8 cellular contexts compared by ENCODE assay signal in the genomic region with DNA sequence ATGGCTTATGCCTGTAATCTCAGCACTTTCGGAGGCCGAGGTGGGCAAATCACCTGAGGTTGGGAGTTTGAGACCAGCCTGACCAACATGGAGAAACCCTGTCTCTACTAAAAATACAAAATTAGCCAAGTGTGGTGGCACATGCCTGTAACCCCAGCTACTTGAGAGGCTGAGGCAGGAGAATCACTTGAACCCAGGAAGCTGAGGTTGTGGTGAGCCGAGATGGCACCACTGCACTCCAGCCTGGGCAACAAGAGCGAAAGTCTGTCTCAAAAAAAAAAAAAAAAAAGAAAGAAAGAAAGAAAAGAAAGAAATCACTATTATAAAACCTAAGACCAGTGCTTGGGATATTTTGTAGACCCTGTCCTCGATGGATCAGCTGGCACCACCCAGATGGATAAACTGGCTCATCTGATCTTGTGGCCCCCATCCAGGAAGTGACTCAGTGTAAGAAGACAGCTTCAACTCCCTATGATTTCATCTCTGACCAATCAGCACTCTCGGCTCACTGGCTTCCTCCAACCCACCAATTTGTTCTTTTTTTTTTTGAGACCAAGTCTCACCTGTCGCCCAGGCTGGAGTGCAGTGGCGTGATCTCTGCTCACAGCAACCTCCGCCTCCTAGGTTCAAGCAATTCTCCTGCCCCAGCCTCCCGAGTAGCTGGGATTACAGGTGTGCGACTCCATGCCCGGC. TPM values are rescaled to one million over a fixed set of nuclear protein-coding genes. Genes with fewer than 3 reads are reported as not detected.
A peak's percentile ranks its signal among the peaks of the same experiment; 100 is the strongest.
DNase-seq lines count a peak whose midpoint lies in the region; ATAC-seq and TF ChIP-seq lines count a peak whose summit lies in the region.
"Not testable (repeated sequence)": the region's sequence is repeated elsewhere in the genome, so short reads cannot be mapped to it uniquely, and the experiment has no call there.

No MANE protein-coding gene starts in this region.

- POLR2A ChIA-PET in PC-3 (lab: Charles Lee; ENCODE audit: unreplicated experiment): not testable (repeated sequence)
- POLR2A ChIA-PET in WTC11 (lab: Charles Lee): interaction anchor here (0.7 kb wide), 1 partner anchor 56 kb away, joined by 4 read pairs; a partner anchor contains a TSS

- not testable (repeated sequence) for H2AFZ ChIP-seq in PC-3 (ENCODE audit: low read length)

- H3K4me1 ChIP-seq in PC-3 (ENCODE audit: insufficient read depth, low read length): not testable (repeated sequence)

- BruUV-seq in PC-3 (replicated peaks; lab: Mats Ljungman, UMichigan): not testable (repeated sequence)

- DNase-seq in Caki2 (ENCODE audit: low read depth) (peak; percentile 72), LHCN-M2 (ENCODE audit: low read depth) (peak; percentile 73), PC-3 (peak; percentile 71), activated T-helper 1 cell treated with Interleukin-2 at 50 U/mL for 16 hours (ENCODE audit: low read depth) (peak; percentile 27), kidney tubule cell (ENCODE audit: low spot score) (peak; percentile 77)
- not testable (repeated sequence) for DNase-seq in WTC11 (ENCODE audit: low spot score)
- peak; percentile 76 for DNase-seq in central memory CD4-positive, alpha-beta T cell
- DNase-seq in stimulated activated CD4-positive, alpha-beta T cell treated with anti-CD3 and anti-CD28 coated beads, TNF-alpha, amount 100 ng/mL, for 4 hours (ENCODE audit: low read depth in 3 of 3): peak in 2 of 3 experiments; percentile 19 to 47

- H3K4me3 Mint-ChIP-seq in WTC11: not testable (repeated sequence)

- in situ Hi-C loops in Caki2 (cut with HindIII; ENCODE audit: low pct_unique_long_range_greater_than_20kb, low sequenced_read_pairs): not testable (repeated sequence)

- not testable (repeated sequence) for H3K36me3 ChIP-seq in PC-3 (ENCODE audit: low read depth, low read length)

- not testable (repeated sequence) for H3K4me2 ChIP-seq in PC-3 (ENCODE audit: low read length)

- TF ChIP-seq CTCF in PC-3 (conservative IDR thresholded peaks at IDR 0.05; ENCODE audit: low read depth, low read length); WTC11 (IDR thresholded peaks at IDR 0.05): not testable (repeated sequence)

- H3K4me3 ChIP-seq in PC-3 (ENCODE audit: low read length): not testable (repeated sequence)

- H3K9ac ChIP-seq in PC-3 (ENCODE audit: low read length): not testable (repeated sequence)

- H3F3A ChIP-seq in PC-3 (ENCODE audit: low read length, unreplicated experiment): not testable (repeated sequence)

- CTCF ChIA-PET in PC-3 (lab: Charles Lee): not testable (repeated sequence)
- CTCF ChIA-PET in WTC11 (lab: Charles Lee): interaction anchor here (0.6 kb wide), 1 partner anchor 508 kb away, joined by 3 read pairs; no protein-coding TSS in a partner anchor

- H3K9me2 ChIP-seq in PC-3 (replicated peaks; ENCODE audit: low read length): not testable (repeated sequence)

- not testable (repeated sequence) for H3K4me1 Mint-ChIP-seq in WTC11

- not testable (repeated sequence) for H3K27ac Mint-ChIP-seq in WTC11

- H3K36me3 Mint-ChIP-seq in WTC11: not testable (repeated sequence)

- not testable (repeated sequence) for H3K27ac ChIP-seq in PC-3 (ENCODE audit: low read length)

- intact Hi-C loops in PC-3 (cut with micrococcal nuclease): not testable (repeated sequence)

- ATAC-seq in PC-3 (0 out of 2 replicates have a peak, but pooled peaks have one; percentile 12), WTC11 (peak; percentile 81)

- not testable (repeated sequence) for H3K27me3 ChIP-seq in PC-3 (ENCODE audit: low read length)

- not testable (repeated sequence) for H3K27me3 Mint-ChIP-seq in WTC11 (ENCODE audit: low read depth)

- not testable (repeated sequence) for H3K79me2 ChIP-seq in PC-3 (ENCODE audit: low read length)

- not testable (repeated sequence) for H3K9me3 ChIP-seq in PC-3 (ENCODE audit: low read length)

- not testable (repeated sequence) for H4K20me1 ChIP-seq in PC-3 (ENCODE audit: low read length)

- not testable (repeated sequence) for H3K9me3 Mint-ChIP-seq in WTC11

TF ChIP-seq in WTC11, 78 proteins besides CTCF, POLR2A, EP300 and RAD21:
- TF ChIP-seq NFYB (CRISPR knock-in tag; conservative IDR thresholded peaks at IDR 0.05; ENCODE audit: low read depth): peak; percentile 41; the same call in 1 of the 2 replicates

RNA-seq across cellular contexts. Expression of a gene that starts 8.0 kb away (rescaled TPM):
- 29.7 and 29.9 TPM in 2 replicates for total RNA-seq in Caki2 (2014; rRNA removed; shearing (Covaris generic); ENCODE audit: low replicate concordance)
- total RNA-seq in LHCN-M2 (2014; rRNA removed): 73.2 and 84.3 TPM in 2 replicates
- 39.8 TPM for polyA plus RNA-seq in LHCN-M2 (2012)
- total RNA-seq in PC-3 (2014; rRNA removed): 42.2 and 43.3 TPM in 2 replicates
- 125 to 136 TPM (median 128 TPM) in 3 replicates for total RNA-seq in WTC11 (2021)

RNA-seq across cellular contexts. Expression of a gene that starts 8.2 kb away (rescaled TPM):
- total RNA-seq in Caki2 (2014; rRNA removed; shearing (Covaris generic); ENCODE audit: low replicate concordance): 34.1 and 58.3 TPM in 2 replicates
- total RNA-seq in LHCN-M2 (2014; rRNA removed): 28.2 and 30.5 TPM in 2 replicates
- 9.6 TPM for polyA plus RNA-seq in LHCN-M2 (2012)
- 32.3 and 32.9 TPM in 2 replicates for total RNA-seq in PC-3 (2014; rRNA removed)
- 19.8 to 24.9 TPM (median 21.6 TPM) in 3 replicates for total RNA-seq in WTC11 (2021)

RNA-seq across cellular contexts. Expression of a gene that starts 56.4 kb away (rescaled TPM):
- total RNA-seq in Caki2 (2014; rRNA removed; shearing (Covaris generic); ENCODE audit: low replicate concordance): 2.7 and 6.7 TPM in 2 replicates
- 3.4 and 4.1 TPM in 2 replicates for total RNA-seq in LHCN-M2 (2014; rRNA removed)
- 1.1 TPM for polyA plus RNA-seq in LHCN-M2 (2012)
- 3.5 and 3.6 TPM in 2 replicates for total RNA-seq in PC-3 (2014; rRNA removed)
- total RNA-seq in WTC11 (2021): 2.8 to 3.0 TPM (median 3.0 TPM) in 3 replicates
